1 cellular context compared by ENCODE assay signal in genomic region chr14:35807131-35807961, GRCh38.
TF ChIP-seq lines count a peak whose summit lies in the region.

No MANE protein-coding gene starts in this region.

TF ChIP-seq in HepG2, 621 proteins besides CTCF, POLR2A, EP300 and RAD21 (continued from another document):
- TF ChIP-seq NONO (IDR thresholded peaks at IDR 0.05) (no peak), NONO (CRISPR knock-in tag; conservative IDR thresholded peaks at IDR 0.05) (0 out of 2 replicates have a peak, but pooled peaks have one; percentile 44), TEF (CRISPR knock-in tag; IDR thresholded peaks at IDR 0.05) (peak; percentile 72; the same call in 1 of the 2 replicates), POLR2G (IDR thresholded peaks at IDR 0.05; ENCODE audit: low read depth, low read length) (no peak), ELF1 (CRISPR knock-in tag; IDR thresholded peaks at IDR 0.05) (no peak), ZNF550 (CRISPR knock-in tag; IDR thresholded peaks at IDR 0.05; ENCODE audit: borderline replicate concordance) (no peak), CREB3 (CRISPR knock-in tag; IDR thresholded peaks at IDR 0.05) (no peak; the same call in 1 of the 2 replicates), DZIP1 (CRISPR knock-in tag; IDR thresholded peaks at IDR 0.05) (no peak), ATF3 (CRISPR knock-in tag; IDR thresholded peaks at IDR 0.05) (peak; percentile 24; the same call in 1 of the 2 replicates), SMYD3 (CRISPR knock-in tag; IDR thresholded peaks at IDR 0.05) (peak; percentile 85; the same call in 1 of the 2 replicates), ZNF430 (CRISPR knock-in tag; IDR thresholded peaks at IDR 0.05) (no peak), MIER2 (CRISPR knock-in tag; IDR thresholded peaks at IDR 0.05) (0 out of 2 replicates have a peak, but pooled peaks have one; percentile 31), ZNF18 (CRISPR knock-in tag; IDR thresholded peaks at IDR 0.05; ENCODE audit: insufficient replicate concordance) (no peak), ZNF749 (CRISPR knock-in tag; IDR thresholded peaks at IDR 0.05; ENCODE audit: borderline replicate concordance) (no peak), RNF2 (conservative IDR thresholded peaks at IDR 0.05; ENCODE audit: low read depth) (no peak), BRD4 (CRISPR knock-in tag; IDR thresholded peaks at IDR 0.05) (no peak), CHD4 (IDR thresholded peaks at IDR 0.05; ENCODE audit: borderline replicate concordance, low read length) (peak; percentile 77), SYNCRIP (IDR thresholded peaks at IDR 0.05; ENCODE audit: insufficient read depth, low read depth, low read length) (no peak), ZBTB46 (CRISPR knock-in tag; IDR thresholded peaks at IDR 0.05; ENCODE audit: borderline replicate concordance) (no peak), ZBTB8A (CRISPR knock-in tag; IDR thresholded peaks at IDR 0.05; ENCODE audit: borderline replicate concordance, low read depth) (no peak), ZNF225 (CRISPR knock-in tag; IDR thresholded peaks at IDR 0.05) (no peak), ZBTB39 (CRISPR knock-in tag; IDR thresholded peaks at IDR 0.05) (0 out of 2 replicates have a peak, but pooled peaks have one; percentile 47), MTF1 (CRISPR knock-in tag; IDR thresholded peaks at IDR 0.05) (no peak; the same call in 1 of the 2 replicates), ZNF563 (CRISPR knock-in tag; IDR thresholded peaks at IDR 0.05) (no peak), NFYB (CRISPR knock-in tag; IDR thresholded peaks at IDR 0.05) (no peak)
